10 cellular contexts compared by ENCODE assay signal in the genomic region with DNA sequence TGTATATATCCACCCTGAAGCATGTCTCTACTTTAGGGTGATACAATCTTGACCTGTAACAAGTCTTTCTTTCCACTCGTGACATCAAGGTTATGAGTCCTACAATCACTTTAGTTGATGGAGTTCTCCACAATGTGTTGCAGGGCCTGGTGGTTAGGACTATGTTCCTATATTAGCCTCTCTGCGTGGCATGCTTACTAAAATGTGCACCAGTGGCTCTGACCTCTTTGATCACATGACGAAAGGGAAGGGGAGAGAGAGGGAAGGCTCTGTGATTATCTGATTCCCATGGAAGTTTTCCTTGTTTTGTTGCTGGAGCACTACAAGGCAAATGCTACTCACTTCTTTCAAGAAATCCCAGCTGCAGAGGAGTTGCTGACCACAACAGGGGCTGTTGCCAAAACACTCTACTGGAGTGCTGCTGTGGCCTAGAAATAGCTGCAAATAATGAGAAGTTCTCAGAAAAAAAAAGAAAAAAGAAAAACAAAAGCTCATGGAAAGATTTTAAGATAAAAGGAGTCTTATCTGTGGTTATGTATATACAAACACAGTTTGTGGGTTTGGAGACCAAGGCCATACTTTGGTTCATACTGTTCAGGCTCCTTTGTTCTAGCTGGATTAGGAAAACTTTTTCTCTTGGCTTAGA.
DNase-seq lines count a peak whose midpoint lies in the region; ATAC-seq and TF ChIP-seq lines count a peak whose summit lies in the region.
"Had no signal": no experiment of that assay in that cellular context is flagged by ENCODE, and none has a peak within 500 bp of the region (broad histone marks: within the 10 kb centered on the region; RNA-seq: fewer than 3 reads in every experiment).

No MANE protein-coding gene starts in this region.

- H3K9me2 ChIP-seq in GM23338 (ENCODE audit: insufficient read depth), result peaks cover 4% of the 10 kb centered on the region; the same call in 1 of the 2 replicates

- H3K4me1 Mint-ChIP-seq in GM23338, result 0 out of 3 replicates have a peak, but pooled peaks cover 2% of the 10 kb centered on the region
- H3K4me1 Mint-ChIP-seq in T-cell, result no peaks in the 10 kb centered on the region
- no peaks in the 10 kb centered on the region for H3K4me1 Mint-ChIP-seq in activated naive CD4-positive, alpha-beta T cell treated with anti-CD3 and anti-CD28 coated beads, Interleukin-2, amount 10 ng/mL, durations not matched to agents 7 days and 5 days

- H3K27ac Mint-ChIP-seq in GM23338, result no peak overlapping the region
- no peak overlapping the region for H3K27ac Mint-ChIP-seq in T-cell
- H3K27ac Mint-ChIP-seq in activated naive CD4-positive, alpha-beta T cell treated with anti-CD3 and anti-CD28 coated beads, Interleukin-2, amount 10 ng/mL, durations not matched to agents 7 days and 5 days, result no peak overlapping the region

- H3K36me3 ChIP-seq in GM23338 (ENCODE audit: insufficient read depth) (no peaks in the 10 kb centered on the region), stomach (no peaks in the 10 kb centered on the region)
- H3K36me3 ChIP-seq: cardiac muscle cell had no signal

- H2AFZ ChIP-seq in GM23338, result peak overlapping the region; percentile 63; the same call in 1 of the 2 replicates

- H3K27ac ChIP-seq in GM23338 (ENCODE audit: low read depth) (no peak overlapping the region), stomach (peak overlapping the region in 3 of 5 donors; percentile 5 to 66 (median 46))
- H3K27ac ChIP-seq: cardiac muscle cell had no signal

- peaks cover 11% of the 10 kb centered on the region for H3K9me3 Mint-ChIP-seq in GM23338
- peaks cover 3 to 23% (median 12%) of the 10 kb centered on the region in 3 donors for H3K9me3 Mint-ChIP-seq in T-cell
- no peaks in the 10 kb centered on the region for H3K9me3 Mint-ChIP-seq in activated naive CD4-positive, alpha-beta T cell treated with anti-CD3 and anti-CD28 coated beads, Interleukin-2, amount 10 ng/mL, durations not matched to agents 7 days and 5 days

- CTCF ChIA-PET in T-cell (lab: Charles Lee), result no interaction called here
- CTCF ChIA-PET in activated naive CD4-positive, alpha-beta T cell treated with anti-CD3 and anti-CD28 coated beads, Interleukin-2, amount 10 ng/mL, durations not matched to agents 7 days and 5 days (lab: Charles Lee), result no interaction called here

- TF ChIP-seq EP300 in stomach (IDR thresholded peaks at IDR 0.05), result no peak

- H3K4me3 ChIP-seq in GM23338, result no peak overlapping the region
- H3K4me3 ChIP-seq in stomach, result no peak overlapping the region
- H3K4me3 ChIP-seq: cardiac muscle cell had no signal

- H3K27me3 Mint-ChIP-seq in GM23338 (ENCODE audit: insufficient read depth, low read depth, poor library complexity) (no peaks in the 10 kb centered on the region), T-cell (no peaks in the 10 kb centered on the region)
- no peaks in the 10 kb centered on the region for H3K27me3 Mint-ChIP-seq in activated naive CD4-positive, alpha-beta T cell treated with anti-CD3 and anti-CD28 coated beads, Interleukin-2, amount 10 ng/mL, durations not matched to agents 7 days and 5 days

- no peak for ATAC-seq in GM23338
- ATAC-seq in T-cell (replicated peaks in 1 of 4), result no peak

- H3K4me3 Mint-ChIP-seq in GM23338 (no peak overlapping the region), T-cell (no peak overlapping the region)
- no peak overlapping the region for H3K4me3 Mint-ChIP-seq in activated naive CD4-positive, alpha-beta T cell treated with anti-CD3 and anti-CD28 coated beads, Interleukin-2, amount 10 ng/mL, durations not matched to agents 7 days and 5 days

- no peaks in the 10 kb centered on the region for H4K20me1 ChIP-seq in GM23338 (replicated peaks; ENCODE audit: insufficient read depth)

- no peaks in the 10 kb centered on the region for H3K27me3 ChIP-seq in GM23338 (ENCODE audit: insufficient read depth)
- no peaks in the 10 kb centered on the region for H3K27me3 ChIP-seq in stomach
- H3K27me3 ChIP-seq: cardiac muscle cell had no signal

- H3K4me1 ChIP-seq in GM23338 (ENCODE audit: insufficient read depth) (no peaks in the 10 kb centered on the region), stomach (peaks cover 0 to 13% (median 10%) of the 10 kb centered on the region in 4 donors)

- no peak for TF ChIP-seq POLR2A in stomach (IDR thresholded peaks at IDR 0.05)

- intact Hi-C loops in stomach (cut with DNase I; ENCODE audit: low total_unique reads), result no loop called here

- H3K9me3 ChIP-seq in stomach, result no peaks in the 10 kb centered on the region

- 32 to 58% (median 37%) methylated on average over 3 of the region's 3 CpGs for WGBS in stomach, 5 donors

- H3K4me2 ChIP-seq in GM23338, result no peak overlapping the region

- DNase-seq in GM23338 (ENCODE audit: low spot score) (no peak), astrocyte of the hippocampus (ENCODE audit: low read depth, low spot score) (peak; percentile 97), islet precursor cell (peak; percentile 56), stomach (peak; percentile 27), HuH-7.5 (ENCODE audit: low spot score) (no peak), NCI-H2107 treated with DMSO at 0.1 percent for 48 hours (lab: John Stamatoyannopoulos, UW; ENCODE audit: unreplicated experiment) (no peak), T-cell (no peak)
- DNase-seq in activated naive CD4-positive, alpha-beta T cell treated with anti-CD3 and anti-CD28 coated beads, Interleukin-2, amount 10 ng/mL, durations not matched to agents 7 days and 5 days, result no peak
- DNase-seq: NCI-H2081 treated with DMSO at 0.1 percent for 48 hours had no signal

- peaks cover 3% of the 10 kb centered on the region; the same call in 2 of the 3 replicates for H3K36me3 Mint-ChIP-seq in GM23338 (ENCODE audit: low read depth)
- no peaks in the 10 kb centered on the region for H3K36me3 Mint-ChIP-seq in T-cell
- no peaks in the 10 kb centered on the region for H3K36me3 Mint-ChIP-seq in activated naive CD4-positive, alpha-beta T cell treated with anti-CD3 and anti-CD28 coated beads, Interleukin-2, amount 10 ng/mL, durations not matched to agents 7 days and 5 days

- TF ChIP-seq CTCF in GM23338 (conservative IDR thresholded peaks at IDR 0.05; ENCODE audit: low read depth in 2 of 2) (no peak), stomach (IDR thresholded peaks at IDR 0.05) (no peak)

- POLR2A ChIA-PET in T-cell (lab: Charles Lee), result interaction anchor here in 1 of 2 donors (0.6 kb wide), 1 partner anchor 940 kb away, joined by 3 read pairs; no protein-coding TSS in a partner anchor

- no peaks in the 10 kb centered on the region for H3F3A ChIP-seq in GM23338 (replicated peaks; ENCODE audit: low read depth)

- no peaks in the 10 kb centered on the region for H3K79me2 ChIP-seq in GM23338 (replicated peaks; ENCODE audit: insufficient read depth)

TF ChIP-seq in GM23338, 12 proteins besides CTCF, POLR2A, EP300 and RAD21:
- TF ChIP-seq POLR2AphosphoS5 (IDR thresholded peaks at IDR 0.05; ENCODE audit: low read depth) (no peak), EZH2 (IDR thresholded peaks at IDR 0.05; ENCODE audit: low read depth, unreplicated experiment) (no peak), STAT1 (IDR thresholded peaks at IDR 0.05; ENCODE audit: unreplicated experiment) (no peak), CREB1 (CRISPR knock-in tag; IDR thresholded peaks at IDR 0.05; ENCODE audit: low read depth) (no peak), ZNF114 (CRISPR knock-in tag; IDR thresholded peaks at IDR 0.05) (no peak)
- TF ChIP-seq, protein P1, sequence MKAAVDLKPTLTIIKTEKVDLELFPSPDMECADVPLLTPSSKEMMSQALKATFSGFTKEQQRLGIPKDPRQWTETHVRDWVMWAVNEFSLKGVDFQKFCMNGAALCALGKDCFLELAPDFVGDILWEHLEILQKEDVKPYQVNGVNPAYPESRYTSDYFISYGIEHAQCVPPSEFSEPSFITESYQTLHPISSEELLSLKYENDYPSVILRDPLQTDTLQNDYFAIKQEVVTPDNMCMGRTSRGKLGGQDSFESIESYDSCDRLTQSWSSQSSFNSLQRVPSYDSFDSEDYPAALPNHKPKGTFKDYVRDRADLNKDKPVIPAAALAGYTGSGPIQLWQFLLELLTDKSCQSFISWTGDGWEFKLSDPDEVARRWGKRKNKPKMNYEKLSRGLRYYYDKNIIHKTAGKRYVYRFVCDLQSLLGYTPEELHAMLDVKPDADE (IDR thresholded peaks at IDR 0.05), result no peak

Comparison
In these comparisons a context has a peak if more than half of its experiments do, and no peak if none do; other contexts are left out.
1. DNase-seq: peak in astrocyte of the hippocampus (single experiment), islet precursor cell (single experiment) and stomach (single experiment); none in GM23338 (single experiment), HuH-7.5 (single experiment), NCI-H2107 treated with DMSO at 0.1 percent for 48 hours (single experiment), T-cell (0 of 34) and activated naive CD4-positive, alpha-beta T cell treated with anti-CD3 and anti-CD28 coated beads, Interleukin-2, amount 10 ng/mL, durations not matched to agents 7 days and 5 days (single experiment).